In the genomic region with DNA sequence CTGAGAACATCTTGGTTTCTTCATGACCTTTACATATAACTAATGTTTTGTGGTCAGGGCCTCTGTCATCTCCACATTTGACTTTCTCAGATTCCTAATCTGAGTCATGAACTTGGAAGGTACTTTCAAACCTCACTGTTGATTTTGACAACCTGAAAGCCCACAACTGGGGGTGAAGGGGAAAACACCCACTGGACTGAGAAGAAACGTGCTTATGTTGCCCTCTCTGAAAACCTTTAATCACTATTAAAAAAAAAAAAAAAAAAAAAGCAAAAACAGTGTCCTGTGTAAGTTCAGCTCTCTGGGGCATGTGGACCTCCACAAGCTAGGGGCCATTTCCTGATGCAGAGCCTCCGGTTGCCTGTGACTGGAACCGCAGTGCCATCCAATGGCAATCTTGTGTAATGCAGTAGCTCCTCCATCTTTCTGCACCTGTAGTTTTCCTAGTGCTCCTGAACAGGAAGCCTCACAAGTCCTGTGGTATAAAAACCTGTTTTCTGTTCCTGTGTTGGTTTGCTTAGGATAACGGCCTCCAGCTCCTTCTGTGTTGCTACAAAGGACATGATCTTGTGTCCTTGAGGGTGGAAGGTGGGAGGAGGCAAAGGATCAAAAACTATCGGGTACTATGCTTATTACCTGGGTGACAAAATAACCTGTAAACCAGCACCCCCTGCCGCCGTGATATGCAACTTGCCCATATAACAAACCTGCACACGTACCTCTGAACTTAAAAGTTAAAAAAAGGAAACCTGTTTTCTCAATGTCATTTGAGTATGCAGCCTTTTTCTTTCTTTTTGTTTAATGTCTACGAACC, we compare ENCODE assay signal across 8 cellular contexts.
A peak's percentile ranks its signal among the peaks of the same experiment; 100 is the strongest.
DNase-seq lines count a peak whose midpoint lies in the region; ATAC-seq and TF ChIP-seq lines count a peak whose summit lies in the region.

No MANE protein-coding gene starts in this region.

- no peak overlapping the region for H3K4me3 Mint-ChIP-seq in endodermal cell

- no peak overlapping the region for H3K27ac Mint-ChIP-seq in endodermal cell

- H3K4me3 ChIP-seq in endodermal cell (ENCODE audit: low read length), result no peak overlapping the region

- H3K27ac ChIP-seq in VCaP (no peak overlapping the region), endodermal cell (ENCODE audit: low read depth, low read length) (no peak overlapping the region)

- no peaks in the 10 kb centered on the region for H3K4me1 Mint-ChIP-seq in endodermal cell

- peaks cover 8% of the 10 kb centered on the region for H3K27me3 ChIP-seq in endodermal cell (ENCODE audit: control insufficient read depth, insufficient read depth, low read length, poor library complexity, severe bottlenecking)

- ATAC-seq in GM19452 (IDR thresholded peaks at IDR 0.05; ENCODE audit: unreplicated experiment), result peak; percentile 84
- ATAC-seq in HG03354 (IDR thresholded peaks at IDR 0.05; ENCODE audit: poor library complexity, severe bottlenecking, unreplicated experiment), result peak; percentile 89
- no peak for ATAC-seq in omental fat pad (ENCODE audit: low FRiP score)

- H3K4me1 ChIP-seq in endodermal cell (ENCODE audit: control insufficient read depth, insufficient read depth, low read length), result no peaks in the 10 kb centered on the region

- no peaks in the 10 kb centered on the region for H3K36me3 Mint-ChIP-seq in endodermal cell (ENCODE audit: low read depth)

- WGBS in endodermal cell (ENCODE audit: insufficient coverage in 1 of 2, insufficient read length in 1 of 2), 2 experiments, result 33% methylated on average over 5 to 9 of the region's 9 CpGs

- DNase-seq in DMS53 (lab: John Stamatoyannopoulos, UW) (peak; percentile 93), NCI-H2171 (lab: John Stamatoyannopoulos, UW) (peak; percentile 9), endodermal cell (peak; percentile 95), occipital lobe (lab: John Stamatoyannopoulos, UW) (peak; percentile 34), omental fat pad (ENCODE audit: low spot score) (no peak)

- no peak overlapping the region for H3K9ac ChIP-seq in endodermal cell (ENCODE audit: extremely low read depth, low read length, poor library complexity, severe bottlenecking)

- no peaks in the 10 kb centered on the region for H3K36me3 ChIP-seq in endodermal cell (ENCODE audit: control insufficient read depth, insufficient read depth, low read length)

- peak; percentile 86 for TF ChIP-seq CTCF in VCaP (conservative IDR thresholded peaks at IDR 0.05)
- peak; percentile 88 for TF ChIP-seq CTCF in endodermal cell (conservative IDR thresholded peaks at IDR 0.05)
- no peak for TF ChIP-seq CTCF in omental fat pad (IDR thresholded peaks at IDR 0.05)

- H3K9me3 ChIP-seq in endodermal cell (ENCODE audit: control insufficient read depth, low read length), result no peaks in the 10 kb centered on the region

- no peaks in the 10 kb centered on the region for H3K9me3 Mint-ChIP-seq in endodermal cell

- no peaks in the 10 kb centered on the region for H3K27me3 Mint-ChIP-seq in endodermal cell (ENCODE audit: insufficient read depth)

Comparison
In these comparisons a context has a peak if more than half of its experiments do, and no peak if none do; other contexts are left out.
1. CTCF ChIP-seq: peak in VCaP (single experiment) and endodermal cell (single experiment); none in omental fat pad (0 of 3).